19 cellular contexts compared by ENCODE assay signal in genomic region chr22:48803993-48804810, GRCh38.
DNase-seq lines count a peak whose midpoint lies in the region; ATAC-seq, FAIRE-seq and TF ChIP-seq lines count a peak whose summit lies in the region.
"Had no signal": no experiment of that assay in that cellular context is flagged by ENCODE, and none has a peak within 500 bp of the region (broad histone marks: within the 10 kb centered on the region; RNA-seq: fewer than 3 reads in every experiment).

No MANE protein-coding gene starts in this region.

- no peak overlapping the region for H3K4me3 Mint-ChIP-seq in H9
- H3K4me3 Mint-ChIP-seq: CD4-positive, CD25-positive, alpha-beta regulatory T cell had no signal

- no peak overlapping the region for H2AFZ ChIP-seq in H9 (ENCODE audit: low read length)
- no peak overlapping the region for H2AFZ ChIP-seq in PC-3 (ENCODE audit: low read length)

- H3K79me2 ChIP-seq in H9 (ENCODE audit: insufficient read depth, low read length) (no peaks in the 10 kb centered on the region), PC-3 (ENCODE audit: low read length) (no peaks in the 10 kb centered on the region)

- H3K27ac ChIP-seq in H9 (ENCODE audit: insufficient read length, low read depth, low read length) = no peak overlapping the region
- H3K27ac ChIP-seq in coronary artery = no peak overlapping the region
- no peak overlapping the region for H3K27ac ChIP-seq in upper lobe of right lung
- H3K27ac ChIP-seq in PC-3 (ENCODE audit: low read length) = no peak overlapping the region
- H3K27ac ChIP-seq: KMS-11 had no signal

- H3K4ac ChIP-seq in H9 (ENCODE audit: low read depth, low read length) = no peak overlapping the region

- no peaks in the 10 kb centered on the region; the same call in none of the 2 replicates for H3K27me3 Mint-ChIP-seq in H9 (ENCODE audit: low read depth)
- H3K27me3 Mint-ChIP-seq: CD4-positive, CD25-positive, alpha-beta regulatory T cell had no signal

- H3K36me3 Mint-ChIP-seq in H9 (ENCODE audit: insufficient read depth in 1 of 3, low read depth in 3 of 3) = peaks cover 0 to 3% (median 0%) of the 10 kb centered on the region in 3 experiments; a peak in 1 of 7 replicates
- H3K36me3 Mint-ChIP-seq: CD4-positive, CD25-positive, alpha-beta regulatory T cell had no signal

- DNase-seq in H9 (no peak), coronary artery (ENCODE audit: low spot score) (peak; percentile 63), mesenteric fat pad (ENCODE audit: low spot score) (peak; percentile 88), upper lobe of right lung (peak; percentile 52), OCI-M2 (lab: John Stamatoyannopoulos, UW; ENCODE audit: unreplicated experiment) (no peak), PC-3 (no peak), GM12891 (ENCODE audit: insufficient read length, low spot score) (no peak)
- DNase-seq: CD4-positive, CD25-positive, alpha-beta regulatory T cell; DMS79; IMR-90; NCI-H1105 treated with DMSO at 0.1 percent for 48 hours; NCI-H2029 treated with DMSO at 0.1 percent for 48 hours; NCI-H226; NCI-H510A treated with DMSO at 0.1 percent for 48 hours; NCI-H774; Right ventricle myocardium superior had no signal

- no peaks in the 10 kb centered on the region for H3F3A ChIP-seq in PC-3 (ENCODE audit: low read length, unreplicated experiment)

- H3K4me2 ChIP-seq in H9 (ENCODE audit: insufficient read depth, insufficient read length, low read length) = no peak overlapping the region
- H3K4me2 ChIP-seq in PC-3 (ENCODE audit: low read length) = no peak overlapping the region
- H3K4me2 ChIP-seq: KMS-11 had no signal

- H3K4me1 ChIP-seq in H9 (ENCODE audit: insufficient read depth, low read length) (no peaks in the 10 kb centered on the region), upper lobe of right lung (no peaks in the 10 kb centered on the region), PC-3 (ENCODE audit: insufficient read depth, low read length) (no peaks in the 10 kb centered on the region)

- no peak overlapping the region for H4K5ac ChIP-seq in H9 (ENCODE audit: insufficient read length, low read depth, low read length)

- WGBS in H9 (ENCODE audit: extremely low coverage, insufficient read length, low lambda C conversion rate) = no CpG with 5 or more reads among the region's 25 CpGs

- H3K79me1 ChIP-seq in H9 (ENCODE audit: insufficient read depth, low read depth, low read length, poor library complexity, severe bottlenecking) = no peaks in the 10 kb centered on the region

- peak overlapping the region in 1 of 3 experiments; percentile 61; a peak in 1 of 7 replicates for H3K27ac Mint-ChIP-seq in H9
- H3K27ac Mint-ChIP-seq: CD4-positive, CD25-positive, alpha-beta regulatory T cell had no signal

- TF ChIP-seq CTCF in H9 (conservative IDR thresholded peaks at IDR 0.05) (no peak; the same call in 2 of the 3 replicates), coronary artery (IDR thresholded peaks at IDR 0.05) (no peak), upper lobe of right lung (IDR thresholded peaks at IDR 0.05) (no peak), PC-3 (conservative IDR thresholded peaks at IDR 0.05; ENCODE audit: low read depth, low read length) (no peak)

- H3K9me2 ChIP-seq in PC-3 (replicated peaks; ENCODE audit: low read length) = no peaks in the 10 kb centered on the region

- no peak overlapping the region for H3K56ac ChIP-seq in H9 (ENCODE audit: insufficient read length, low read depth, low read length)

- H3K9ac ChIP-seq in H9 (ENCODE audit: extremely low read depth, insufficient read length, low read length) (no peak overlapping the region), PC-3 (ENCODE audit: low read length) (no peak overlapping the region)
- H3K9ac ChIP-seq: KMS-11 had no signal

- FAIRE-seq in GM12891 (lab: Jason Lieb, UNC) = no peak
- FAIRE-seq: HTR-8/SVneo had no signal

- H2BK20ac ChIP-seq in H9 (ENCODE audit: low read depth, low read length, poor library complexity, severe bottlenecking) = no peak overlapping the region

- no peak overlapping the region for H2BK5ac ChIP-seq in H9 (ENCODE audit: insufficient read length, low read length)

- TF ChIP-seq POLR2A in GM12891 (IDR thresholded peaks at IDR 0.05; ENCODE audit: low read depth, low read length) = no peak

- no peak overlapping the region for H4K8ac ChIP-seq in H9 (replicated peaks; ENCODE audit: insufficient read length, low read depth, low read length)

- intact Hi-C loops in upper lobe of right lung (cut with DNase I) = no loop called here
- intact Hi-C loops in PC-3 (cut with micrococcal nuclease) = no loop called here

- no peak overlapping the region for H3T11ph ChIP-seq in H9 (ENCODE audit: low read length)

- ATAC-seq in upper lobe of right lung (no peak), PC-3 (no peak)
- ATAC-seq: HCT116 had no signal

- no peak overlapping the region for H2BK12ac ChIP-seq in H9 (ENCODE audit: insufficient read length, low read depth, low read length)

- no peak overlapping the region for H2BK120ac ChIP-seq in H9 (ENCODE audit: low read depth, low read length, poor library complexity, severe bottlenecking)

- POLR2A ChIA-PET in PC-3 (lab: Charles Lee; ENCODE audit: unreplicated experiment) = no interaction called here

- peak overlapping the region; percentile 13; the same call in 1 of the 2 replicates for H3K14ac ChIP-seq in H9 (ENCODE audit: insufficient read depth, low read length)

- H2BK15ac ChIP-seq in H9 (ENCODE audit: low read depth, low read length) = no peak overlapping the region

- CTCF ChIA-PET in PC-3 (lab: Charles Lee) = no interaction called here

- no peaks in the 10 kb centered on the region for H3K23me2 ChIP-seq in H9 (ENCODE audit: insufficient read length, low read depth, low read length, poor library complexity, severe bottlenecking)

- H4K20me1 ChIP-seq in H9 (ENCODE audit: control insufficient read depth, insufficient read depth, insufficient read length) = no peaks in the 10 kb centered on the region
- no peaks in the 10 kb centered on the region for H4K20me1 ChIP-seq in PC-3 (ENCODE audit: low read length)

- H3K4me3 ChIP-seq in coronary artery (no peak overlapping the region), upper lobe of right lung (no peak overlapping the region), PC-3 (ENCODE audit: low read length) (no peak overlapping the region)

- H3K9me3 ChIP-seq in H9 (ENCODE audit: control insufficient read depth, low read depth, low read length) = no peaks in the 10 kb centered on the region
- no peaks in the 10 kb centered on the region for H3K9me3 ChIP-seq in upper lobe of right lung
- no peaks in the 10 kb centered on the region for H3K9me3 ChIP-seq in PC-3 (ENCODE audit: low read length)

- H3K36me3 ChIP-seq in upper lobe of right lung (no peaks in the 10 kb centered on the region), PC-3 (ENCODE audit: low read depth, low read length) (no peaks in the 10 kb centered on the region)

- H3K4me1 Mint-ChIP-seq in H9 = no peaks in the 10 kb centered on the region
- H3K4me1 Mint-ChIP-seq: CD4-positive, CD25-positive, alpha-beta regulatory T cell had no signal

- H3K27me3 ChIP-seq in H9 (ENCODE audit: insufficient read depth, low read length) (no peaks in the 10 kb centered on the region), upper lobe of right lung (peaks cover 16% of the 10 kb centered on the region), PC-3 (ENCODE audit: low read length) (no peaks in the 10 kb centered on the region)

- H3K18ac ChIP-seq in H9 (ENCODE audit: insufficient read length, low read depth, low read length) = no peak overlapping the region

- H2AK5ac ChIP-seq in H9 (ENCODE audit: insufficient read length, low read length) = no peak overlapping the region

- no peak overlapping the region for H3K23ac ChIP-seq in H9 (ENCODE audit: insufficient read length, low read depth, low read length)

- no peak overlapping the region for H4K91ac ChIP-seq in H9 (ENCODE audit: insufficient read length, low read depth, low read length)

- no TSS peak for BruUV-seq in PC-3 (replicated peaks; lab: Mats Ljungman, UMichigan)

- H3K9me3 Mint-ChIP-seq in H9 = peaks cover 0 to 5% of the 10 kb centered on the region in 2 experiments; a peak in 2 of 5 replicates
- H3K9me3 Mint-ChIP-seq: CD4-positive, CD25-positive, alpha-beta regulatory T cell had no signal

TF ChIP-seq in GM12891, 5 proteins besides CTCF, POLR2A, EP300 and RAD21:
- no peak for TF ChIP-seq POU2F2 (IDR thresholded peaks at IDR 0.05; ENCODE audit: low read depth, low read length)
- TF ChIP-seq PAX5 (IDR thresholded peaks at IDR 0.05; ENCODE audit: insufficient read depth, low read length, severe bottlenecking) = no peak
- no peak for TF ChIP-seq SPI1 (IDR thresholded peaks at IDR 0.05; ENCODE audit: low read depth, low read length)
- no peak for TF ChIP-seq POLR2AphosphoS5 (IDR thresholded peaks at IDR 0.05; ENCODE audit: low read depth, low read length)
- TF ChIP-seq TAF1 (IDR thresholded peaks at IDR 0.05; ENCODE audit: low read depth, low read length) = no peak
TF ChIP-seq in GM12891: peak in this region for 0.

Comparison
In these comparisons a context has a peak if more than half of its experiments do, and no peak if none do; other contexts are left out.
1. DNase-seq: peak in coronary artery (single experiment), mesenteric fat pad (single experiment) and upper lobe of right lung (single experiment); none in H9 (single experiment), OCI-M2 (single experiment), PC-3 (single experiment) and GM12891 (single experiment).